ENCODE assay signal across 13 cellular contexts in the genomic region with DNA sequence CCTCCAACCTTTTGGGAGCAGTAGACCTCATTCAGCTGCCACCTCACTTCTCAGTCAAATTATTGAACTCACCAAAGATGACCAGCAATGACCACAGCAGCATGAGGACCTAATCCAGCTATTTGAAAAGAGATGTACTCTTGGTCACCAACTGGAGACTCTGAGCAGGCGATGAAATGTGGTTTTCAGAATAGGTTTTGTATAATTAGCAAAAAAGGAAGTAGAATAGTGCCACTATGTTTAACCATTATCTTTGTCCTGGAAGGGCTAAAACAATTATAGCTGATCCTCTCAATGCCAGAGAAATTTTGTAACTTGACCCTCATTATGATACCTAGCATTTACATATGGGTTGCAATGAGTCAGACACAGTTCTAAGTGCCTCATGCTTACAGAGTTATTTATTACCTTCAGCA. TPM values are rescaled to one million over a fixed set of nuclear protein-coding genes. Genes with fewer than 3 reads are reported as not detected.
A peak's percentile ranks its signal among the peaks of the same experiment; 100 is the strongest.
DNase-seq lines count a peak whose midpoint lies in the region; ATAC-seq and TF ChIP-seq lines count a peak whose summit lies in the region.
"Had no signal": no experiment of that assay in that cellular context is flagged by ENCODE, and none has a peak within 500 bp of the region (broad histone marks: within the 10 kb centered on the region; RNA-seq: fewer than 3 reads in every experiment).

A gene with protein sequence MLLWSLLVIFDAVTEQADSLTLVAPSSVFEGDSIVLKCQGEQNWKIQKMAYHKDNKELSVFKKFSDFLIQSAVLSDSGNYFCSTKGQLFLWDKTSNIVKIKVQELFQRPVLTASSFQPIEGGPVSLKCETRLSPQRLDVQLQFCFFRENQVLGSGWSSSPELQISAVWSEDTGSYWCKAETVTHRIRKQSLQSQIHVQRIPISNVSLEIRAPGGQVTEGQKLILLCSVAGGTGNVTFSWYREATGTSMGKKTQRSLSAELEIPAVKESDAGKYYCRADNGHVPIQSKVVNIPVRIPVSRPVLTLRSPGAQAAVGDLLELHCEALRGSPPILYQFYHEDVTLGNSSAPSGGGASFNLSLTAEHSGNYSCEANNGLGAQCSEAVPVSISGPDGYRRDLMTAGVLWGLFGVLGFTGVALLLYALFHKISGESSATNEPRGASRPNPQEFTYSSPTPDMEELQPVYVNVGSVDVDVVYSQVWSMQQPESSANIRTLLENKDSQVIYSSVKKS (minus strand): TSS at position 162 of the 416 bp plus-strand sequence. CDS start 59 bp downstream, at position 103.

- H3K4me2 ChIP-seq in H9 (ENCODE audit: insufficient read depth, insufficient read length, low read length) = no peak within 1 kb of the TSS

- ATAC-seq in GM19351 (IDR thresholded peaks at IDR 0.05; ENCODE audit: unreplicated experiment) = peak; percentile 39
- peak; percentile 62 for ATAC-seq in HG02973 (IDR thresholded peaks at IDR 0.05; ENCODE audit: unreplicated experiment)
- ATAC-seq: natural killer cell had no signal

- no peak within 1 kb of the TSS for H3T11ph ChIP-seq in H9 (ENCODE audit: low read length)

- H3K27me3 Mint-ChIP-seq in H9 (ENCODE audit: low read depth) = no peaks in the 10 kb centered on the region; the same call in 1 of the 2 replicates

- no peak for TF ChIP-seq CTCF in H9 (conservative IDR thresholded peaks at IDR 0.05)

- no peak within 1 kb of the TSS for H4K5ac ChIP-seq in H9 (ENCODE audit: insufficient read length, low read depth, low read length)

- WGBS in H9 (ENCODE audit: extremely low coverage, insufficient read length, low lambda C conversion rate) = no CpG with 5 or more reads among the region's 1 CpG

- H2BK120ac ChIP-seq in H9 (ENCODE audit: low read depth, low read length, poor library complexity, severe bottlenecking) = no peak within 1 kb of the TSS

- no peak within 1 kb of the TSS; the same call in 1 of the 2 replicates for H3K14ac ChIP-seq in H9 (ENCODE audit: insufficient read depth, low read length)

- no peak within 1 kb of the TSS for H2BK15ac ChIP-seq in H9 (ENCODE audit: low read depth, low read length)

- no peak within 1 kb of the TSS for H3K23ac ChIP-seq in H9 (ENCODE audit: insufficient read length, low read depth, low read length)

- no peak within 1 kb of the TSS for H2BK20ac ChIP-seq in H9 (ENCODE audit: low read depth, low read length, poor library complexity, severe bottlenecking)

- H3K4me1 ChIP-seq in H9 (ENCODE audit: insufficient read depth, low read length) = peaks cover 3% of the 10 kb centered on the region; the same call in 1 of the 2 replicates

- H4K20me1 ChIP-seq in H9 (ENCODE audit: control insufficient read depth, insufficient read depth, insufficient read length) = no peaks in the 10 kb centered on the region

- H3K27ac ChIP-seq in H9 (ENCODE audit: insufficient read length, low read depth, low read length) = no peak within 1 kb of the TSS

- no peaks in the 10 kb centered on the region for H3K9me3 Mint-ChIP-seq in H9
- H3K9me3 Mint-ChIP-seq: natural killer cell had no signal

- H2BK5ac ChIP-seq in H9 (ENCODE audit: insufficient read length, low read length) = no peak within 1 kb of the TSS

- H3K79me2 ChIP-seq in H9 (ENCODE audit: insufficient read depth, low read length) = no peaks in the 10 kb centered on the region

- no peak within 1 kb of the TSS for H4K8ac ChIP-seq in H9 (replicated peaks; ENCODE audit: insufficient read length, low read depth, low read length)

- H4K91ac ChIP-seq in H9 (ENCODE audit: insufficient read length, low read depth, low read length) = no peak within 1 kb of the TSS

- H3K9ac ChIP-seq in H9 (ENCODE audit: extremely low read depth, insufficient read length, low read length) = no peak within 1 kb of the TSS

- H3K18ac ChIP-seq in H9 (ENCODE audit: insufficient read length, low read depth, low read length) = no peak within 1 kb of the TSS

- peaks cover 12 to 13% of the 10 kb centered on the region in 2 experiments for H3K4me1 Mint-ChIP-seq in H9

- H3K4me3 Mint-ChIP-seq in H9 = no peak within 1 kb of the TSS
- H3K4me3 Mint-ChIP-seq: natural killer cell had no signal

- DNase-seq in DMS53 (lab: John Stamatoyannopoulos, UW) (peak; percentile 57), NOMO-1 treated with DMSO at 0.1 percent for 48 hours (lab: John Stamatoyannopoulos, UW; ENCODE audit: unreplicated experiment) (peak; percentile 97), NCI-H2081 treated with DMSO at 0.1 percent for 48 hours (lab: John Stamatoyannopoulos, UW) (no peak), cerebellar cortex (ENCODE audit: low spot score) (no peak), H9 (no peak), dermis blood vessel endothelial cell (no peak)
- DNase-seq: ACHN, GOT3, natural killer cell had no signal

- H3K27ac Mint-ChIP-seq in H9 = no peak within 1 kb of the TSS
- H3K27ac Mint-ChIP-seq: natural killer cell had no signal

- H2AFZ ChIP-seq in H9 (ENCODE audit: low read length) = no peak within 1 kb of the TSS

- H3K4ac ChIP-seq in H9 (ENCODE audit: low read depth, low read length) = no peak within 1 kb of the TSS

- no peak within 1 kb of the TSS for H3K56ac ChIP-seq in H9 (ENCODE audit: insufficient read length, low read depth, low read length)

- H2BK12ac ChIP-seq in H9 (ENCODE audit: insufficient read length, low read depth, low read length) = no peak within 1 kb of the TSS

- H2AK5ac ChIP-seq in H9 (ENCODE audit: insufficient read length, low read length) = no peak within 1 kb of the TSS

- no peaks in the 10 kb centered on the region for H3K23me2 ChIP-seq in H9 (ENCODE audit: insufficient read length, low read depth, low read length, poor library complexity, severe bottlenecking)

- no peaks in the 10 kb centered on the region for H3K9me3 ChIP-seq in H9 (ENCODE audit: control insufficient read depth, low read depth, low read length)

- H3K27me3 ChIP-seq in H9 (ENCODE audit: insufficient read depth, low read length) = no peaks in the 10 kb centered on the region

- H3K79me1 ChIP-seq in H9 (ENCODE audit: insufficient read depth, low read depth, low read length, poor library complexity, severe bottlenecking) = no peaks in the 10 kb centered on the region

- no peaks in the 10 kb centered on the region for H3K36me3 Mint-ChIP-seq in H9 (ENCODE audit: insufficient read depth in 1 of 3, low read depth in 3 of 3)
- H3K36me3 Mint-ChIP-seq: natural killer cell had no signal

RNA-seq across cellular contexts. Expression of the gene that starts here (rescaled TPM):
- not detected in 2 replicates for total RNA-seq in H9 (2021)
- not detected in 2 replicates for total RNA-seq in dermis blood vessel endothelial cell
- total RNA-seq: NCI-H460; T-helper 2 cell treated with Interferon-gamma antibody and Interleukin-4, amounts not matched to agents 100 ng/mL and 5 ng/mL, for 36 hours had no signal

Comparison
In these comparisons a context has a peak if more than half of its experiments do, and no peak if none do; other contexts are left out.
1. DNase-seq: peak in DMS53 (single experiment) and NOMO-1 treated with DMSO at 0.1 percent for 48 hours (single experiment); none in NCI-H2081 treated with DMSO at 0.1 percent for 48 hours (single experiment), cerebellar cortex (single experiment), H9 (single experiment) and dermis blood vessel endothelial cell (single experiment).